Comparison of ENCODE assay signal across 20 cellular contexts in genomic region chr12:531951-532585, GRCh38.
DNase-seq lines count a peak whose midpoint lies in the region; ATAC-seq, FAIRE-seq and TF ChIP-seq lines count a peak whose summit lies in the region.
"Had no signal": no experiment of that assay in that cellular context is flagged by ENCODE, and none has a peak within 500 bp of the region (broad histone marks: within the 10 kb centered on the region; RNA-seq: fewer than 3 reads in every experiment).

No MANE protein-coding gene starts in this region.

- H3K27me3 ChIP-seq in GM23248 (replicated peaks; ENCODE audit: insufficient read depth) (no peaks in the 10 kb centered on the region), astrocyte (ENCODE audit: insufficient read depth, low read length) (no peaks in the 10 kb centered on the region), keratinocyte (ENCODE audit: control insufficient read depth, extremely low read depth, insufficient read depth, low read length) (no peaks in the 10 kb centered on the region)
- H3K27me3 ChIP-seq: SJSA1 had no signal

- H3K9me3 Mint-ChIP-seq in astrocyte (ENCODE audit: unreplicated experiment) (peaks cover 17% of the 10 kb centered on the region), type B pancreatic cell (peaks cover 22% of the 10 kb centered on the region)

- WGBS in GM23248 (ENCODE audit: low coverage in 1 of 2, low lambda C conversion rate in 2 of 2, missing lambda C conversion rate in 2 of 2), 2 experiments: 48 to 62% methylated on average over 3 of the region's 3 CpGs

- H3K27ac Mint-ChIP-seq in astrocyte (ENCODE audit: unreplicated experiment): no peak overlapping the region
- peak overlapping the region; percentile 67 for H3K27ac Mint-ChIP-seq in type B pancreatic cell
- H3K27ac Mint-ChIP-seq: GM23338, IgD-negative memory B cell had no signal

- H3K9ac ChIP-seq in GM23248 (no peak overlapping the region; the same call in 1 of the 2 replicates), astrocyte (ENCODE audit: low read length) (no peak overlapping the region), keratinocyte (ENCODE audit: control insufficient read depth, extremely low read depth, insufficient read depth, low read length) (peak overlapping the region; percentile 36)

- no peaks in the 10 kb centered on the region for H3K79me2 ChIP-seq in GM23248 (ENCODE audit: insufficient read depth)
- no peaks in the 10 kb centered on the region for H3K79me2 ChIP-seq in astrocyte (ENCODE audit: insufficient read depth, low read length)
- no peaks in the 10 kb centered on the region for H3K79me2 ChIP-seq in keratinocyte (ENCODE audit: control insufficient read depth, insufficient read depth, low read length)

- no peaks in the 10 kb centered on the region for H4K20me1 ChIP-seq in GM23248 (ENCODE audit: insufficient read depth)
- no peaks in the 10 kb centered on the region for H4K20me1 ChIP-seq in astrocyte (ENCODE audit: insufficient read depth, low read length)
- H4K20me1 ChIP-seq in keratinocyte (ENCODE audit: control insufficient read depth, extremely low read depth, insufficient read depth, low read length): no peaks in the 10 kb centered on the region

- H3K9me2 ChIP-seq in GM23248 (ENCODE audit: insufficient read depth): no peaks in the 10 kb centered on the region

- TF ChIP-seq CTCF in astrocyte (IDR thresholded peaks at IDR 0.05; ENCODE audit: insufficient read depth, low read depth, low read length) (no peak), keratinocyte (optimal IDR thresholded peaks at IDR 0.05 in 1 of 3, IDR thresholded peaks at IDR 0.05 in 1 of 3, conservative IDR thresholded peaks at IDR 0.05 in 1 of 3; ENCODE audit: extremely low read depth in 1 of 3, insufficient read depth in 2 of 3, low read length in 3 of 3) (no peak), type B pancreatic cell (conservative IDR thresholded peaks at IDR 0.05) (no peak)

- H3K4me3 Mint-ChIP-seq in astrocyte (ENCODE audit: unreplicated experiment) (no peak overlapping the region), type B pancreatic cell (no peak overlapping the region)
- H3K4me3 Mint-ChIP-seq: GM23338 had no signal

- H3K9me1 ChIP-seq in keratinocyte (ENCODE audit: control insufficient read depth, extremely low read depth, insufficient read depth, low read length): peaks cover 2% of the 10 kb centered on the region

- H3K9me3 ChIP-seq in GM23248 (ENCODE audit: low read depth): no peaks in the 10 kb centered on the region
- peaks cover 6% of the 10 kb centered on the region for H3K9me3 ChIP-seq in astrocyte (ENCODE audit: insufficient read depth, low read depth, low read length)
- H3K9me3 ChIP-seq in keratinocyte (ENCODE audit: control insufficient read depth, low read depth, low read length): peaks cover 3% of the 10 kb centered on the region

- no peak for ATAC-seq in GM21576 (IDR thresholded peaks at IDR 0.05; ENCODE audit: unreplicated experiment)
- ATAC-seq: GM23338, left colon, Panc1, sciatic nerve had no signal

- H3K27ac ChIP-seq in GM23248: peak overlapping the region; percentile 94
- H3K27ac ChIP-seq in astrocyte (ENCODE audit: low read depth, low read length): no peak overlapping the region
- peak overlapping the region; percentile 88 for H3K27ac ChIP-seq in keratinocyte (ENCODE audit: control insufficient read depth, insufficient read depth, low read length)
- H3K27ac ChIP-seq: SJSA1 had no signal

- in situ Hi-C loops in GM23248 (cut with MboI): loop anchor here (10.0 kb wide), 1 partner anchor 87 kb away; no protein-coding TSS in a partner anchor

- H3K4me2 ChIP-seq in GM23248 (ENCODE audit: unreplicated experiment) (peak overlapping the region; percentile 46), astrocyte (ENCODE audit: low read length) (no peak overlapping the region), keratinocyte (ENCODE audit: control insufficient read depth, extremely low read depth, insufficient read depth, low read depth, low read length) (peak overlapping the region; percentile 31)
- H3K4me2 ChIP-seq: GM23338 had no signal

- peaks cover 4% of the 10 kb centered on the region for H3K36me3 Mint-ChIP-seq in astrocyte (ENCODE audit: low read depth, unreplicated experiment)
- peaks cover 24% of the 10 kb centered on the region for H3K36me3 Mint-ChIP-seq in type B pancreatic cell

- DNase-seq in GM23248 (peak; percentile 86), astrocyte (ENCODE audit: low read depth) (peak; percentile 41), keratinocyte (ENCODE audit: low read depth, low spot score) (no peak), type B pancreatic cell (ENCODE audit: extremely low spot score, unreplicated experiment) (no peak), NCI-H82 (lab: John Stamatoyannopoulos, UW) (no peak), cerebellar cortex (ENCODE audit: low spot score) (no peak)
- DNase-seq: activated CD4-positive, alpha-beta T cell treated with anti-CD3 and anti-CD28 coated beads for 48 hours; activated naive CD4-positive, alpha-beta T cell treated with anti-CD3 and anti-CD28 coated beads, Interleukin-2, amount 50 U/mL, for 16 hours; anterior cingulate cortex; DND-41; glutamatergic neuron; left colon; NCI-H1417 had no signal

- no peak overlapping the region for H2AFZ ChIP-seq in GM23248
- H2AFZ ChIP-seq in astrocyte (ENCODE audit: low read depth, low read length): no peak overlapping the region
- H2AFZ ChIP-seq in keratinocyte (ENCODE audit: control insufficient read depth, low read length): no peak overlapping the region
- H2AFZ ChIP-seq: GM23338 had no signal

- H3K4me3 ChIP-seq in GM23248 (no peak overlapping the region), astrocyte (ENCODE audit: insufficient read depth, low read depth, low read length) (no peak overlapping the region), keratinocyte (ENCODE audit: control insufficient read depth in 2 of 3, extremely low read depth in 1 of 3, insufficient read depth in 2 of 3, low read depth in 1 of 3, low read length in 3 of 3) (no peak overlapping the region)
- H3K4me3 ChIP-seq: GM23338, SJSA1 had no signal

- dilution Hi-C loops in keratinocyte (cut with MboI; ENCODE audit: extremely low pct_ligation_motif_present, low sequenced_read_pairs): no loop called here

- H3K4me1 Mint-ChIP-seq in astrocyte (ENCODE audit: low read depth, unreplicated experiment) (peaks cover 14% of the 10 kb centered on the region), type B pancreatic cell (ENCODE audit: unreplicated experiment) (no peaks in the 10 kb centered on the region)

- H3K36me3 ChIP-seq in GM23248 (ENCODE audit: low read depth) (no peaks in the 10 kb centered on the region), astrocyte (ENCODE audit: insufficient read depth, low read length) (no peaks in the 10 kb centered on the region), keratinocyte (ENCODE audit: control insufficient read depth in 2 of 2, extremely low read depth in 1 of 2, insufficient read depth in 2 of 2, low read length in 2 of 2) (no peaks in the 10 kb centered on the region)
- H3K36me3 ChIP-seq: SJSA1 had no signal

- peak; percentile 52 for FAIRE-seq in astrocyte (lab: Jason Lieb, UNC)
- FAIRE-seq in keratinocyte (lab: Jason Lieb, UNC): no peak
- FAIRE-seq: GM19239 had no signal

- peaks cover 31% of the 10 kb centered on the region for H3F3A ChIP-seq in GM23248 (ENCODE audit: insufficient read depth)

- H3K4me1 ChIP-seq in GM23248 (ENCODE audit: insufficient read depth): peaks cover 32% of the 10 kb centered on the region
- H3K4me1 ChIP-seq in astrocyte (ENCODE audit: insufficient read depth, low read length): no peaks in the 10 kb centered on the region
- peaks cover 35% of the 10 kb centered on the region for H3K4me1 ChIP-seq in keratinocyte (ENCODE audit: control insufficient read depth, extremely low read depth, insufficient read depth, low read length)
- H3K4me1 ChIP-seq: SJSA1 had no signal

- H3K27me3 Mint-ChIP-seq in astrocyte (ENCODE audit: low read depth, unreplicated experiment) (peaks cover 6% of the 10 kb centered on the region), type B pancreatic cell (peaks cover 4% of the 10 kb centered on the region)

Comparison
In these comparisons a context has a peak if more than half of its experiments do, and no peak if none do; other contexts are left out.
1. DNase-seq: peak in GM23248 (single experiment) and astrocyte (single experiment); none in keratinocyte (single experiment), type B pancreatic cell (single experiment), NCI-H82 (single experiment) and cerebellar cortex (single experiment).